In genomic region chr6:90417385-90417784, GRCh38 we compare ENCODE assay signal across 15 cellular contexts.
DNase-seq lines count a peak whose midpoint lies in the region; ATAC-seq and TF ChIP-seq lines count a peak whose summit lies in the region.
"Had no signal": no experiment of that assay in that cellular context is flagged by ENCODE, and none has a peak within 500 bp of the region (broad histone marks: within the 10 kb centered on the region; RNA-seq: fewer than 3 reads in every experiment).

No MANE protein-coding gene starts in this region.

- no peak overlapping the region for H3K4me2 ChIP-seq in mesendoderm (ENCODE audit: low read length)

- H3K9me3 ChIP-seq in heart left ventricle (no peaks in the 10 kb centered on the region), left ventricle myocardium inferior (replicated peaks) (no peaks in the 10 kb centered on the region)
- H3K9me3 ChIP-seq: BE2C, HAP-1 had no signal

- WGBS in heart left ventricle, 4 donors: 50 to 74% (median 57%) methylated on average over 1 of the region's 1 CpG
- WGBS in mesendoderm (ENCODE audit: extremely low coverage, insufficient coverage, low lambda C conversion rate): no CpG with 5 or more reads among the region's 1 CpG

- H3K18ac ChIP-seq in mesendoderm (ENCODE audit: low read length): no peak overlapping the region

- ATAC-seq in Right ventricle myocardium inferior (peak; percentile 78), heart left ventricle (peak; percentile 68 to 89 (median 82)), GM18858 (IDR thresholded peaks at IDR 0.05; ENCODE audit: unreplicated experiment) (no peak)

- no peak overlapping the region for H3K56ac ChIP-seq in mesendoderm (ENCODE audit: low read length)

- intact Hi-C loops in Right ventricle myocardium inferior (cut with DNase I) (no loop called here), cardiac septum (cut with DNase I) (no loop called here), heart left ventricle (cut with DNase I) (no loop called here), left ventricle myocardium inferior (cut with micrococcal nuclease) (no loop called here)

- no peak overlapping the region for H2BK120ac ChIP-seq in mesendoderm (ENCODE audit: low read depth, low read length)

- H3K79me2 ChIP-seq in mesendoderm (ENCODE audit: control insufficient read depth, insufficient read depth, low read length): no peaks in the 10 kb centered on the region

- DNase-seq in Right ventricle myocardium inferior (ENCODE audit: missing footprints) (no peak), cardiac septum (ENCODE audit: low spot score) (no peak), heart left ventricle (no peak), left ventricle myocardium inferior (no peak), mesendoderm (no peak), hypothalamus (lab: John Stamatoyannopoulos, UW) (no peak)
- DNase-seq: ACHN; BE2C; C1 segment of cervical spinal cord; CD4-positive, CD25-positive, alpha-beta regulatory T cell; CD8-positive, alpha-beta memory T cell; COR-L47; GM23248 had no signal

- H3K36me3 ChIP-seq in heart left ventricle (no peaks in the 10 kb centered on the region), left ventricle myocardium inferior (no peaks in the 10 kb centered on the region), mesendoderm (ENCODE audit: control insufficient read depth, insufficient read depth, low read length) (no peaks in the 10 kb centered on the region)
- H3K36me3 ChIP-seq: BE2C, HAP-1 had no signal

- H3K4ac ChIP-seq in mesendoderm (ENCODE audit: low read depth, low read length): no peak overlapping the region

- H2BK15ac ChIP-seq in mesendoderm (replicated peaks; ENCODE audit: low read depth): no peak overlapping the region

- H3K27ac ChIP-seq in heart left ventricle (no peak overlapping the region), left ventricle myocardium inferior (replicated peaks) (peak overlapping the region; percentile 50), mesendoderm (ENCODE audit: low read depth, low read length) (no peak overlapping the region)
- H3K27ac ChIP-seq: GM23248 had no signal

- no peak overlapping the region for H2BK5ac ChIP-seq in mesendoderm (ENCODE audit: low read length)

- no peak overlapping the region for H2AK5ac ChIP-seq in mesendoderm (ENCODE audit: low read length)

- H4K5ac ChIP-seq in mesendoderm (ENCODE audit: low read length): no peak overlapping the region

- H3K27me3 ChIP-seq in heart left ventricle (no peaks in the 10 kb centered on the region), left ventricle myocardium inferior (ENCODE audit: low read depth) (no peaks in the 10 kb centered on the region), mesendoderm (ENCODE audit: insufficient read depth, low read length, poor library complexity) (no peaks in the 10 kb centered on the region)
- H3K27me3 ChIP-seq: BE2C had no signal

- H3K4me3 ChIP-seq in heart left ventricle (no peak overlapping the region), left ventricle myocardium inferior (no peak overlapping the region), mesendoderm (ENCODE audit: low read length) (no peak overlapping the region)
- H3K4me3 ChIP-seq: GM23248, HAP-1 had no signal

- H3K23ac ChIP-seq in mesendoderm (ENCODE audit: low read length): no peak overlapping the region

- no peak for TF ChIP-seq POLR2A in heart left ventricle (IDR thresholded peaks at IDR 0.05)

- no peak for TF ChIP-seq CTCF in heart left ventricle (IDR thresholded peaks at IDR 0.05)
- TF ChIP-seq CTCF in left ventricle myocardium inferior (IDR thresholded peaks at IDR 0.05; ENCODE audit: borderline replicate concordance): no peak

- H4K8ac ChIP-seq in mesendoderm (ENCODE audit: low read depth, low read length): no peak overlapping the region

- H3K4me1 ChIP-seq in heart left ventricle (peaks cover 0 to 17% (median 6%) of the 10 kb centered on the region in 12 donors), left ventricle myocardium inferior (peaks cover 26% of the 10 kb centered on the region), mesendoderm (ENCODE audit: control insufficient read depth, low read depth, low read length) (peaks cover 3% of the 10 kb centered on the region)
- H3K4me1 ChIP-seq: BE2C, HAP-1 had no signal

- no peaks in the 10 kb centered on the region for H3K79me1 ChIP-seq in mesendoderm (ENCODE audit: low read length)

- no peak overlapping the region for H3K9ac ChIP-seq in mesendoderm (ENCODE audit: low read length)
- H3K9ac ChIP-seq: GM23248 had no signal
